Comparison of ENCODE assay signal across 18 cellular contexts in the genomic region with DNA sequence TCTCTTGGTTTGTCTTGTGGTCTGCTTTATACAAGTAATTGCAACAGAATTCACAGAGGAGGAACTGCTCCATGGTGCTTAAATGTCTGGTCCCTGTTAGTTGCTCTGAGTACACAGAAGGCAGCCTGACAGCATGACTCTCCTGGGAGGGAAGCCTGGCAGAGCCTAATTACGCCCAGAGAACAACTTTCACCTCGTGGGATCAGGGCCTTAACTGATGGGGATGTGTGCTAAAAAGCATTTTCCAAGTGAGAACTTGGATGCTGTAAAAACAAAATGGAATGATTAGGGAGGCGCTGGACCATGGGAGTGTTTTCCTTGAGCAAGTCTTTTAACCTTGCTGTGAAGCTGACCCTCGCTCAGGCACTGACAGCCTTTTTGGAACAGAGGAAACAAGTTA.
A peak's percentile ranks its signal among the peaks of the same experiment; 100 is the strongest.
DNase-seq lines count a peak whose midpoint lies in the region; ATAC-seq and TF ChIP-seq lines count a peak whose summit lies in the region.
"Had no signal": no experiment of that assay in that cellular context is flagged by ENCODE, and none has a peak within 500 bp of the region (broad histone marks: within the 10 kb centered on the region; RNA-seq: fewer than 3 reads in every experiment).

No MANE protein-coding gene starts in this region.

- peaks cover 9% of the 10 kb centered on the region for H3K4me1 Mint-ChIP-seq in glutamatergic neuron (ENCODE audit: low read depth, unreplicated experiment)
- peaks cover 20% of the 10 kb centered on the region for H3K4me1 Mint-ChIP-seq in type B pancreatic cell (ENCODE audit: unreplicated experiment)
- H3K4me1 Mint-ChIP-seq in activated CD8-positive, alpha-beta T cell treated with anti-CD3 and anti-CD28 coated beads, Interleukin-2, amount 10 ng/mL, durations not matched to agents 7 days and 5 days (ENCODE audit: low read depth): no peaks in the 10 kb centered on the region

- peak; percentile 6 for DNase-seq in SKM-1 treated with dmso at 0.1 percent for 144 hours (lab: John Stamatoyannopoulos, UW; ENCODE audit: unreplicated experiment)
- DNase-seq in SKM-1 (lab: John Stamatoyannopoulos, UW; ENCODE audit: unreplicated experiment): no peak
- DNase-seq in NCI-H2171 (lab: John Stamatoyannopoulos, UW): peak; percentile 68
- peak; percentile 50 for DNase-seq in glutamatergic neuron
- no peak for DNase-seq in type B pancreatic cell (ENCODE audit: extremely low spot score, unreplicated experiment)
- DNase-seq in activated CD8-positive, alpha-beta T cell treated with anti-CD3 and anti-CD28 coated beads, Interleukin-2, amount 10 ng/mL, durations not matched to agents 7 days and 5 days: no peak
- no peak for DNase-seq in SW480 (ENCODE audit: low spot score)
- DNase-seq: BE2C, EL, MG63, NCI-H1105 treated with DMSO at 0.1 percent for 48 hours, NCI-H1694, NCI-H2081, NCI-H446 treated with DMSO at 0.1 percent for 48 hours, NCI-H526 treated with DMSO at 0.1 percent for 48 hours had no signal

- H3K4me3 Mint-ChIP-seq in glutamatergic neuron (ENCODE audit: unreplicated experiment): no peak overlapping the region
- H3K4me3 Mint-ChIP-seq in type B pancreatic cell: no peak overlapping the region
- H3K4me3 Mint-ChIP-seq in activated CD8-positive, alpha-beta T cell treated with anti-CD3 and anti-CD28 coated beads, Interleukin-2, amount 10 ng/mL, durations not matched to agents 7 days and 5 days: no peak overlapping the region

- CTCF ChIA-PET in activated CD8-positive, alpha-beta T cell treated with anti-CD3 and anti-CD28 coated beads, Interleukin-2, amount 10 ng/mL, durations not matched to agents 7 days and 5 days (lab: Charles Lee): no interaction called here

- H3K36me3 Mint-ChIP-seq in glutamatergic neuron (ENCODE audit: unreplicated experiment) (peaks cover 5% of the 10 kb centered on the region), type B pancreatic cell (no peaks in the 10 kb centered on the region)
- H3K36me3 Mint-ChIP-seq in activated CD8-positive, alpha-beta T cell treated with anti-CD3 and anti-CD28 coated beads, Interleukin-2, amount 10 ng/mL, durations not matched to agents 7 days and 5 days (ENCODE audit: low read depth): no peaks in the 10 kb centered on the region

- no peak for ATAC-seq in GM19467 (IDR thresholded peaks at IDR 0.05; ENCODE audit: unreplicated experiment)
- ATAC-seq in activated CD8-positive, alpha-beta T cell treated with anti-CD3 and anti-CD28 coated beads, Interleukin-2, amount 10 ng/mL, durations not matched to agents 7 days and 5 days: no peak
- ATAC-seq: A549, Panc1 had no signal

- POLR2A ChIA-PET in activated CD8-positive, alpha-beta T cell treated with anti-CD3 and anti-CD28 coated beads, Interleukin-2, amount 10 ng/mL, durations not matched to agents 7 days and 5 days (lab: Charles Lee): no interaction called here

- peak overlapping the region; percentile 79 for H3K27ac Mint-ChIP-seq in glutamatergic neuron (ENCODE audit: unreplicated experiment)
- H3K27ac Mint-ChIP-seq in type B pancreatic cell: peak overlapping the region; percentile 35
- H3K27ac Mint-ChIP-seq in activated CD8-positive, alpha-beta T cell treated with anti-CD3 and anti-CD28 coated beads, Interleukin-2, amount 10 ng/mL, durations not matched to agents 7 days and 5 days: no peak overlapping the region

- H3K27me3 Mint-ChIP-seq in glutamatergic neuron (ENCODE audit: unreplicated experiment) (peaks cover 3% of the 10 kb centered on the region), type B pancreatic cell (peaks cover 5% of the 10 kb centered on the region)
- H3K27me3 Mint-ChIP-seq in activated CD8-positive, alpha-beta T cell treated with anti-CD3 and anti-CD28 coated beads, Interleukin-2, amount 10 ng/mL, durations not matched to agents 7 days and 5 days (ENCODE audit: low read depth): no peaks in the 10 kb centered on the region

- TF ChIP-seq CTCF in glutamatergic neuron (IDR thresholded peaks at IDR 0.05; ENCODE audit: partially characterized antibody, unreplicated experiment): no peak
- TF ChIP-seq CTCF in type B pancreatic cell (conservative IDR thresholded peaks at IDR 0.05): no peak

- H3K9me3 Mint-ChIP-seq in glutamatergic neuron (ENCODE audit: unreplicated experiment): peaks cover 5% of the 10 kb centered on the region
- H3K9me3 Mint-ChIP-seq in type B pancreatic cell: no peaks in the 10 kb centered on the region
- H3K9me3 Mint-ChIP-seq in activated CD8-positive, alpha-beta T cell treated with anti-CD3 and anti-CD28 coated beads, Interleukin-2, amount 10 ng/mL, durations not matched to agents 7 days and 5 days (ENCODE audit: insufficient read depth): no peaks in the 10 kb centered on the region

Comparison
In these comparisons a context has a peak if more than half of its experiments do, and no peak if none do; other contexts are left out.
1. DNase-seq: peak in SKM-1 treated with dmso at 0.1 percent for 144 hours (single experiment), NCI-H2171 (single experiment) and glutamatergic neuron (single experiment); none in SKM-1 (single experiment), type B pancreatic cell (single experiment), activated CD8-positive, alpha-beta T cell treated with anti-CD3 and anti-CD28 coated beads, Interleukin-2, amount 10 ng/mL, durations not matched to agents 7 days and 5 days (single experiment) and SW480 (single experiment).